ENCODE assay signal across 8 cellular contexts in the genomic region with DNA sequence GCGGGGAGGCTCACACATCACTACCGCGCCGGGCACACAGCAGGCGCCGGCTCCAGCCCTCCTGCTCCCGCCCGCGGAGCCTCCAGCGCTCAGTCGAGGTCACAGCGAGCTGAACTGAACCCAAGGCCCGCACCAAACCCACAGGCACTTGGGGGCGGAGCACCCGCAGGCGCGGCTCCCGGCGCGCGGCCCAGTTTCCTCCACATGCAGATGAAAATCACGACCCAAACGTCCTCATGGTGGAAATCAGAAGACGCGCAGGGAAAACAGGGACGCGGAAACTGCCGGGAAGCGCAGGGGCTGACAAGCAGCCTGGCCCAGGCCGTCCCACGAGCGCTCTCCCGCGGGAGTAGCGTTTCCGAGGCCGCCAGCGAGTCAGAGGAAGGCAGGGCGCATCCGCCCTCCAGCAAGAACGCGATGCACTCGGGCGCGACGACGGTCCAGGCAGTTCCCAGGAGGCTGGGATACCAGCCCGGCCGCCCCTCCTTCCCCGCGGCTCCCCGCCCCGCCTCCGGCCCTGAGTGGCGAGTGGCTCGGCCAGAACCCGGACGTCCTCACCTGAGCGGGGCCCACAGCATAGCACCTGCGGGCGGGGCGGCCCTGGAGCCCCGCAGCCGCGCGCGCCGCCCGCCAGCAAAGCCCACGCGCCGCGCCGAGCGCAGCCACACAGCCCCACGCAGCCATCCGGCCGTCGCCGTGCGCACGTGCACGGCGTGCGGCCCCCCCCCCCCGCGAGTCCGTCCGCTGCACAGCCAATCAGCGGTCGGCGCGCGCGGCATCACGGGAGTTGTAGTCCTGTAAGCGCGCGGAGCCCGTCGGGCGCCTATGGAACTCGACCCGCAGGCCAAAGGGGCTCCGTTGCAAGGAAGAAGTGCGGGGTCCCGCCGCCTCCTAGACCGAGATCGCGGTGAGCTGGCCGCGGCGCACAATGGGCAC. TPM values are rescaled to one million over a fixed set of nuclear protein-coding genes. Genes with fewer than 3 reads are reported as not detected.
A peak's percentile ranks its signal among the peaks of the same experiment; 100 is the strongest.
DNase-seq lines count a peak whose midpoint lies in the region; ATAC-seq and TF ChIP-seq lines count a peak whose summit lies in the region.

Gene HDHD5, minus strand, starts transcription at position 710 of the 936 bp plus-strand sequence. Its CDS starts 26 bp downstream, at position 684.

- TF ChIP-seq POLR2A in GM10847 (IDR thresholded peaks at IDR 0.05; ENCODE audit: extremely low read depth, insufficient read length) (peak; percentile 2), tibial nerve (IDR thresholded peaks at IDR 0.05) (peak; percentile 15 to 28)

- peak; percentile 28 to 50 for TF ChIP-seq EP300 in tibial nerve (IDR thresholded peaks at IDR 0.05)

- no peaks in the 10 kb centered on the region for H3K9me3 ChIP-seq in tibial nerve

- H3K27me3 ChIP-seq in tibial nerve, result no peaks in the 10 kb centered on the region

- TF ChIP-seq CTCF in tibial nerve (IDR thresholded peaks at IDR 0.05), result peak in 1 of 5 experiments; percentile 22

- DNase-seq in NCI-H1417 (lab: John Stamatoyannopoulos, UW), result peak; percentile 84 to 90 (median 90)
- peak; percentile 82 for DNase-seq in SW480 (ENCODE audit: low spot score)
- peak; percentile 96 for DNase-seq in cardiac septum (ENCODE audit: low spot score)
- DNase-seq in pons (ENCODE audit: low spot score), result peak; percentile 67
- DNase-seq in tibial nerve (ENCODE audit: low spot score in 2 of 2), result peak; percentile 86 to 88

- ATAC-seq in HG02678 (IDR thresholded peaks at IDR 0.05; ENCODE audit: unreplicated experiment), result peak; percentile 75

- peaks cover 2 to 39% (median 16%) of the 10 kb centered on the region in 4 donors for H3K4me1 ChIP-seq in tibial nerve

- WGBS in adipose tissue, 3 donors, result 0 to 1% (median 0%) methylated on average over 84 to 114 of the region's 114 CpGs
- WGBS in tibial nerve, 2 donors, result 1 to 2% methylated on average over 32 to 69 of the region's 114 CpGs

- H3K36me3 ChIP-seq in tibial nerve, result no peaks in the 10 kb centered on the region

- peak within 1 kb of the TSS; percentile 76 to 91 (median 82) for H3K4me3 ChIP-seq in tibial nerve

- H3K27ac ChIP-seq in adipose tissue (ENCODE audit: low read depth, low read length), result peak within 1 kb of the TSS; percentile 42
- H3K27ac ChIP-seq in tibial nerve, result peak within 1 kb of the TSS; percentile 80 to 93 (median 84)

- intact Hi-C loops in cardiac septum (cut with DNase I), result loop anchor here (2.0 kb wide), 2 partner anchors 38 to 74 kb away; partner anchors contain the start of genes IL17RA and TMEM121B

RNA-seq across cellular contexts. Expression of gene HDHD5, which starts in this region (rescaled TPM):
- 10 to 100 TPM; 24.1 to 39.1 (median 26.3) TPM for polyA plus RNA-seq in adipose tissue
- 39.6 TPM for total RNA-seq in cardiac septum
- 10 to 100 TPM; 34.7 to 51.3 (median 44.3) TPM for total RNA-seq in tibial nerve

Comparison
In these comparisons a context has a peak if more than half of its experiments do, and no peak if none do; other contexts are left out.
1. Peak in every context shown above with its lines: DNase-seq, ATAC-seq, H3K4me3 ChIP-seq and H3K27ac ChIP-seq.